In the genomic region with DNA sequence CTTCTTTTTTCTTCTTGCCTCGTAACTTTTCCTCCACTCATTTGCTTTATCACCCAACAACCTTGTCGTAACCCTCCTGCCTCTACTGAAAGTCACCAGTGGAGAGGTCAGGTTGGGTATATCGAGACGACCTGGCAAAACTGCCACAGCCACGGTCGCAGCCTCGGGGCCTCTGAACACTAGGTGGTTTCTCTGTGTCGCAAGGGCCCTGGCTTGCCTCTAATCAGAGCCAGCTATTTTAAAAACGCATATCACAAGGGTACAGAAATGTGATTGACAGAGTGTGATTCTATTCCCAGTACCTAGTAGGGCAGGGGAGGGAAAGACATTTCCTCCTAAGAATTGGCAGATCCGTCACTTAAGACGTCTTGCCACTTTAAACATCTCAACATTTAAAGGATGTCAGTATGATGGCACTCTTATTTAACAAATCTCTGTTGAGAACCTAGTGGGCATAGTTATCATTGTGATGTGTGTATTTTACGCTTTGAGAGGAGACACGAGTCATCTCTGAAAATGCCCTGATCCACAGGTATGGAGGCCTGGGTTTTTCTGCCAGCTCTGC, we compare ENCODE assay signal across 16 cellular contexts.
DNase-seq lines count a peak whose midpoint lies in the region; ATAC-seq and TF ChIP-seq lines count a peak whose summit lies in the region.
"Had no signal": no experiment of that assay in that cellular context is flagged by ENCODE, and none has a peak within 500 bp of the region (broad histone marks: within the 10 kb centered on the region; RNA-seq: fewer than 3 reads in every experiment).

No MANE protein-coding gene starts in this region.

- H3K79me2 ChIP-seq in neural cell (replicated peaks; ENCODE audit: insufficient read depth, low read length), result no peaks in the 10 kb centered on the region

- peak; percentile 91 for TF ChIP-seq EP300 in neural cell (conservative IDR thresholded peaks at IDR 0.05; ENCODE audit: poor library complexity, severe bottlenecking)

- no peak for TF ChIP-seq POLR2A in gastrocnemius medialis (IDR thresholded peaks at IDR 0.05)

- TF ChIP-seq CTCF in neural cell (IDR thresholded peaks at IDR 0.05; ENCODE audit: poor library complexity, severe bottlenecking), result no peak
- no peak for TF ChIP-seq CTCF in gastrocnemius medialis (IDR thresholded peaks at IDR 0.05 in 4 of 5, conservative IDR thresholded peaks at IDR 0.05 in 1 of 5)

- H3K9me3 ChIP-seq in neural cell (ENCODE audit: low read length) (no peaks in the 10 kb centered on the region), gastrocnemius medialis (no peaks in the 10 kb centered on the region)
- H3K9me3 ChIP-seq: BLaER1 treated with 17β-estradiol and CSF1 and Interleukin-3, amounts not matched to agents 10 nM and 100 nM had no signal

- H3K27me3 ChIP-seq in neural cell (ENCODE audit: insufficient read depth, low read depth, low read length) (no peaks in the 10 kb centered on the region), gastrocnemius medialis (no peaks in the 10 kb centered on the region)
- H3K27me3 ChIP-seq: BLaER1 treated with 17β-estradiol and CSF1 and Interleukin-3, amounts not matched to agents 10 nM and 100 nM had no signal

- H3K9me2 ChIP-seq in neural cell (ENCODE audit: insufficient read depth, low read length), result no peaks in the 10 kb centered on the region

- ATAC-seq in Right ventricle myocardium superior (ENCODE audit: poor library complexity) (peak; percentile 84), left cardiac atrium (peak; percentile 63 to 68), gastrocnemius medialis (peak; percentile 46 to 49)
- ATAC-seq: GM12878, GM23338 had no signal

- TF ChIP-seq RAD21 in neural cell (conservative IDR thresholded peaks at IDR 0.05), result no peak

- H3K4me1 ChIP-seq in gastrocnemius medialis, result peaks cover 7 to 16% of the 10 kb centered on the region in 2 donors
- H3K4me1 ChIP-seq: BLaER1 treated with 17β-estradiol and CSF1 and Interleukin-3, amounts not matched to agents 10 nM and 100 nM had no signal

- DNase-seq in Right ventricle myocardium superior (peak; percentile 55), left cardiac atrium (peak; percentile 37), gastrocnemius medialis (peak in 1 of 2 donors; percentile 44), hippocampal formation (lab: John Stamatoyannopoulos, UW) (no peak), NCI-H128 (lab: John Stamatoyannopoulos, UW; ENCODE audit: unreplicated experiment) (no peak), NCI-H2227 treated with DMSO at 0.1 percent for 48 hours (lab: John Stamatoyannopoulos, UW) (no peak)
- DNase-seq: ACHN; Calu3; CD4-positive, CD25-positive, alpha-beta regulatory T cell; DMS79; H7 had no signal

- H2AFZ ChIP-seq in neural cell (ENCODE audit: low read depth, low read length), result no peak overlapping the region
- H2AFZ ChIP-seq: GM23338 had no signal

- H3K9ac ChIP-seq in neural cell (ENCODE audit: low read length), result no peak overlapping the region
- H3K9ac ChIP-seq: BLaER1 treated with 17β-estradiol and CSF1 and Interleukin-3, amounts not matched to agents 10 nM and 100 nM had no signal

- no peaks in the 10 kb centered on the region for H4K20me1 ChIP-seq in neural cell (ENCODE audit: insufficient read depth)
- H4K20me1 ChIP-seq: BLaER1 treated with 17β-estradiol and CSF1 and Interleukin-3, amounts not matched to agents 10 nM and 100 nM had no signal

- no peaks in the 10 kb centered on the region for H3F3A ChIP-seq in neural cell (ENCODE audit: insufficient read depth, low read length, poor library complexity, severe bottlenecking)

- in situ Hi-C loops in gastrocnemius medialis (cut with MboI; ENCODE audit: low sequenced_read_pairs in 4 of 4), result loop anchor here in 2 of 4 donors (10.0 kb wide), 2 partner anchors 321 to 521 kb away; partner anchors contain the start of gene KIAA1217 (in 1 of the 2)

- H3K4me3 ChIP-seq in neural cell (ENCODE audit: low read length), result peak overlapping the region; percentile 4
- no peak overlapping the region for H3K4me3 ChIP-seq in gastrocnemius medialis
- H3K4me3 ChIP-seq: BLaER1 treated with 17β-estradiol and CSF1 and Interleukin-3, amounts not matched to agents 10 nM and 100 nM; GM12878; GM23338 had no signal

- peak overlapping the region; percentile 33 for H3K27ac ChIP-seq in neural cell (ENCODE audit: low read length)
- peak overlapping the region; percentile 45 to 61 (median 55) for H3K27ac ChIP-seq in gastrocnemius medialis
- H3K27ac ChIP-seq: BLaER1 treated with 17β-estradiol and CSF1 and Interleukin-3, amounts not matched to agents 10 nM and 100 nM; HL-60 had no signal

- H3K36me3 ChIP-seq in neural cell (ENCODE audit: insufficient read depth, low read length), result no peaks in the 10 kb centered on the region
- H3K36me3 ChIP-seq in gastrocnemius medialis, result peaks cover 5 to 89% of the 10 kb centered on the region in 2 donors

- intact Hi-C loops in Right ventricle myocardium superior (cut with DNase I), result no loop called here
- intact Hi-C loops in left cardiac atrium (cut with DNase I), result no loop called here
- intact Hi-C loops in gastrocnemius medialis (cut with DNase I; ENCODE audit: low total_unique reads), result no loop called here

- no peak overlapping the region for H3K4me2 ChIP-seq in neural cell (ENCODE audit: low read length)
- H3K4me2 ChIP-seq: BLaER1 treated with 17β-estradiol and CSF1 and Interleukin-3, amounts not matched to agents 10 nM and 100 nM; GM23338 had no signal

TF ChIP-seq in neural cell, 6 proteins besides CTCF, POLR2A, EP300 and RAD21:
- TF ChIP-seq POLR2AphosphoS5 (IDR thresholded peaks at IDR 0.05) (peak; percentile 63), MXI1 (conservative IDR thresholded peaks at IDR 0.05; ENCODE audit: poor library complexity, severe bottlenecking) (no peak)
- TF ChIP-seq, protein P1, sequence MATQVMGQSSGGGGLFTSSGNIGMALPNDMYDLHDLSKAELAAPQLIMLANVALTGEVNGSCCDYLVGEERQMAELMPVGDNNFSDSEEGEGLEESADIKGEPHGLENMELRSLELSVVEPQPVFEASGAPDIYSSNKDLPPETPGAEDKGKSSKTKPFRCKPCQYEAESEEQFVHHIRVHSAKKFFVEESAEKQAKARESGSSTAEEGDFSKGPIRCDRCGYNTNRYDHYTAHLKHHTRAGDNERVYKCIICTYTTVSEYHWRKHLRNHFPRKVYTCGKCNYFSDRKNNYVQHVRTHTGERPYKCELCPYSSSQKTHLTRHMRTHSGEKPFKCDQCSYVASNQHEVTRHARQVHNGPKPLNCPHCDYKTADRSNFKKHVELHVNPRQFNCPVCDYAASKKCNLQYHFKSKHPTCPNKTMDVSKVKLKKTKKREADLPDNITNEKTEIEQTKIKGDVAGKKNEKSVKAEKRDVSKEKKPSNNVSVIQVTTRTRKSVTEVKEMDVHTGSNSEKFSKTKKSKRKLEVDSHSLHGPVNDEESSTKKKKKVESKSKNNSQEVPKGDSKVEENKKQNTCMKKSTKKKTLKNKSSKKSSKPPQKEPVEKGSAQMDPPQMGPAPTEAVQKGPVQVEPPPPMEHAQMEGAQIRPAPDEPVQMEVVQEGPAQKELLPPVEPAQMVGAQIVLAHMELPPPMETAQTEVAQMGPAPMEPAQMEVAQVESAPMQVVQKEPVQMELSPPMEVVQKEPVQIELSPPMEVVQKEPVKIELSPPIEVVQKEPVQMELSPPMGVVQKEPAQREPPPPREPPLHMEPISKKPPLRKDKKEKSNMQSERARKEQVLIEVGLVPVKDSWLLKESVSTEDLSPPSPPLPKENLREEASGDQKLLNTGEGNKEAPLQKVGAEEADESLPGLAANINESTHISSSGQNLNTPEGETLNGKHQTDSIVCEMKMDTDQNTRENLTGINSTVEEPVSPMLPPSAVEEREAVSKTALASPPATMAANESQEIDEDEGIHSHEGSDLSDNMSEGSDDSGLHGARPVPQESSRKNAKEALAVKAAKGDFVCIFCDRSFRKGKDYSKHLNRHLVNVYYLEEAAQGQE (IDR thresholded peaks at IDR 0.05; ENCODE audit: borderline replicate concordance), result peak; percentile 62

Comparison
In these comparisons a context has a peak if more than half of its experiments do, and no peak if none do; other contexts are left out.
1. DNase-seq: peak in Right ventricle myocardium superior (single experiment) and left cardiac atrium (single experiment); none in hippocampal formation (0 of 2), NCI-H128 (single experiment) and NCI-H2227 treated with DMSO at 0.1 percent for 48 hours (single experiment).
2. Peak in every context shown above with its lines, with median percentiles within 50 percentile points of each other: ATAC-seq.